8 cellular contexts compared by ENCODE assay signal in genomic region chr19:1905071-1905862, GRCh38. TPM values are rescaled to one million over a fixed set of nuclear protein-coding genes. Genes with fewer than 3 reads are reported as not detected.
DNase-seq lines count a peak whose midpoint lies in the region; ATAC-seq and TF ChIP-seq lines count a peak whose summit lies in the region.

Gene ADAT3 (plus strand): TSS chr19:1905399. CDS start chr19:1912048, 6,649 bp downstream.
Gene SCAMP4 (plus strand): TSS chr19:1905399. CDS start chr19:1915020, 9,621 bp downstream.

- POLR2A ChIA-PET in PC-9 (lab: Charles Lee; ENCODE audit: unreplicated experiment), result interaction anchor here (0.5 to 0.7 kb wide), 5 partner anchors 30 to 1048 kb away, joined by 3 to 16 read pairs (median 3); partner anchors contain the start of genes GADD45B and REEP6

- H3K79me2 ChIP-seq in PC-9 (ENCODE audit: low read depth), result peaks cover 44% of the 10 kb centered on the region

- H3K9me3 ChIP-seq in PC-9 (ENCODE audit: insufficient read depth, low read depth), result no peaks in the 10 kb centered on the region

- CTCF ChIA-PET in PC-9 (lab: Charles Lee), result interaction anchor here (0.6 kb wide), 1 partner anchor 557 kb away, joined by 3 read pairs; no protein-coding TSS in a partner anchor

- TF ChIP-seq CTCF in PC-9 (conservative IDR thresholded peaks at IDR 0.05), result no peak

- H3K4me2 ChIP-seq in PC-9, result peak within 1 kb of the TSS; percentile 92

- H3K9me2 ChIP-seq in PC-9 (ENCODE audit: insufficient read depth), result no peaks in the 10 kb centered on the region

- in situ Hi-C loops in KBM-7 (cut with MboI; ENCODE audit: low pct_unique_long_range_greater_than_20kb, low sequenced_read_pairs), result no loop called here

- peak within 1 kb of the TSS; percentile 59 for H3K4me3 ChIP-seq in PC-9

- peaks cover 19% of the 10 kb centered on the region for H3K4me1 ChIP-seq in PC-9 (replicated peaks; ENCODE audit: insufficient read depth)

- peak within 1 kb of the TSS; percentile 71 for H2AFZ ChIP-seq in PC-9

- intact Hi-C loops in PC-9 (cut with micrococcal nuclease; ENCODE audit: unreplicated experiment), result loop anchor here (2.0 kb wide), 1 partner anchor 40 kb away; no protein-coding TSS in a partner anchor

- no peaks in the 10 kb centered on the region for H3K36me3 ChIP-seq in PC-9 (ENCODE audit: low read depth)

- DNase-seq in DMS114 treated with DMSO at 0.1 percent for 48 hours (lab: John Stamatoyannopoulos, UW; ENCODE audit: unreplicated experiment) (peak; percentile 87), KBM-7 (peak; percentile 97), PC-9 (peak; percentile 92 to 96), epithelial cell of prostate (ENCODE audit: low read depth, low spot score) (peak; percentile 98), mucosa of gallbladder (ENCODE audit: low spot score) (peak; percentile 99)
- DNase-seq in activated T-cell treated with anti-CD3 and anti-CD28 coated beads, Interleukin-2, amount 50 U/mL, for 1 hour, result peak; percentile 98
- DNase-seq in stimulated activated CD8-positive, alpha-beta memory T cell treated with anti-CD3 and anti-CD28 coated beads, Interleukin-4, amount 100 ng/mL, for 24 hours (ENCODE audit: low read depth), result peak; percentile 98

- no peaks in the 10 kb centered on the region for H3K27me3 ChIP-seq in PC-9 (ENCODE audit: insufficient read depth, low read depth)

- ATAC-seq in GM21717 (IDR thresholded peaks at IDR 0.05; ENCODE audit: unreplicated experiment), result peak; percentile 64

- peaks cover 11% of the 10 kb centered on the region; the same call in 1 of the 2 replicates for H4K20me1 ChIP-seq in PC-9 (ENCODE audit: insufficient read depth)

- H3K27ac ChIP-seq in PC-9 (peak within 1 kb of the TSS; percentile 96), epithelial cell of prostate (peak within 1 kb of the TSS; percentile 86)

- peaks cover 17% of the 10 kb centered on the region; the same call in 1 of the 2 replicates for H3F3A ChIP-seq in PC-9 (ENCODE audit: insufficient read depth, low read depth)

- TSS peak; percentile 69 for BruUV-seq in PC-9 (replicated peaks; lab: Mats Ljungman, UMichigan)

RNA-seq across cellular contexts. Expression of gene ADAT3, which starts in this region (rescaled TPM):
- total RNA-seq in PC-9 (2021), result 7.8 and 10.1 TPM in 2 replicates
- 10.6 TPM for total RNA-seq in mucosa of gallbladder

RNA-seq across cellular contexts. Expression of gene SCAMP4, which starts in this region (rescaled TPM):
- total RNA-seq in PC-9 (2021) (61.7 and 69.8 TPM in 2 replicates), mucosa of gallbladder (89.3 TPM)

Comparison
In these comparisons a context has a peak if more than half of its experiments do, and no peak if none do; other contexts are left out.
1. Peak in every context shown above with its lines: DNase-seq, ATAC-seq, H3K4me3 ChIP-seq and H3K27ac ChIP-seq.